ENCODE assay signal across 21 cellular contexts in genomic region chr17:61454932-61455753, GRCh38. TPM values are rescaled to one million over a fixed set of nuclear protein-coding genes. Genes with fewer than 3 reads are reported as not detected.
DNase-seq lines count a peak whose midpoint lies in the region; ATAC-seq, FAIRE-seq and TF ChIP-seq lines count a peak whose summit lies in the region.
"Had no signal": no experiment of that assay in that cellular context is flagged by ENCODE, and none has a peak within 500 bp of the region (broad histone marks: within the 10 kb centered on the region; RNA-seq: fewer than 3 reads in every experiment).

No MANE protein-coding gene starts in this region.

- H3K4me2 ChIP-seq in H1 (ENCODE audit: insufficient read depth in 1 of 2, low read depth in 2 of 2, low read length in 2 of 2), result peak overlapping the region; percentile 26 to 52; a peak in 3 of 4 replicates
- peak overlapping the region; percentile 35 for H3K4me2 ChIP-seq in mesendoderm (ENCODE audit: low read length)

- no peaks in the 10 kb centered on the region for H3K9me3 Mint-ChIP-seq in activated naive CD8-positive, alpha-beta T cell (ENCODE audit: low read depth)
- H3K9me3 Mint-ChIP-seq in activated naive CD8-positive, alpha-beta T cell treated with anti-CD3 and anti-CD28 coated beads, Interleukin-2, amount 50 U/mL, for 24 hours, result no peaks in the 10 kb centered on the region
- no peaks in the 10 kb centered on the region for H3K9me3 Mint-ChIP-seq in type B pancreatic cell
- H3K9me3 Mint-ChIP-seq: activated naive CD4-positive, alpha-beta T cell treated with anti-CD3 and anti-CD28 coated beads, Interleukin-2, amount 50 U/mL, for 72 hours had no signal

- no peaks in the 10 kb centered on the region for H3K79me2 ChIP-seq in H1 (ENCODE audit: control insufficient read depth in 1 of 2, insufficient read depth in 2 of 2, low read length in 2 of 2)
- no peaks in the 10 kb centered on the region for H3K79me2 ChIP-seq in mesendoderm (ENCODE audit: control insufficient read depth, insufficient read depth, low read length)

- no peak overlapping the region for H3K27ac ChIP-seq in H1 (ENCODE audit: low read depth, low read length)
- H3K27ac ChIP-seq in mesendoderm (ENCODE audit: low read depth, low read length), result no peak overlapping the region
- no peak overlapping the region for H3K27ac ChIP-seq in testis
- H3K27ac ChIP-seq: breast epithelium, uterus had no signal

- H3K27me3 ChIP-seq in H1 (replicated peaks in 1 of 4; ENCODE audit: control insufficient read depth in 3 of 4, extremely low read depth in 1 of 4, insufficient read depth in 3 of 4, low read length in 3 of 4) (peaks cover 91 to 100% (median 97%) of the 10 kb centered on the region in 4 experiments), mesendoderm (ENCODE audit: insufficient read depth, low read length, poor library complexity) (peaks cover 71% of the 10 kb centered on the region), testis (peaks cover 7% of the 10 kb centered on the region)

- H3K4ac ChIP-seq in H1 (replicated peaks; ENCODE audit: insufficient read length, low read depth, low read length) (no peak overlapping the region), mesendoderm (ENCODE audit: low read depth, low read length) (no peak overlapping the region)

- DNase-seq in activated naive CD8-positive, alpha-beta T cell treated with anti-CD3 and anti-CD28 coated beads, Interleukin-2, amount 50 U/mL, for 24 hours, result no peak
- DNase-seq in H1 (ENCODE audit: low read depth in 1 of 2, low spot score in 2 of 2), result peak in 1 of 2 experiments; percentile 65
- DNase-seq in mesendoderm, result no peak
- peak; percentile 64 for DNase-seq in type B pancreatic cell (ENCODE audit: extremely low spot score, unreplicated experiment)
- no peak for DNase-seq in testis
- no peak for DNase-seq in effector CD8-positive, alpha-beta T cell (lab: John Stamatoyannopoulos, UW)
- DNase-seq: activated CD4-positive, CD25-positive, alpha-beta regulatory T cell treated with anti-CD3 and anti-CD28 coated beads, Interleukin-2, amount 50 U/mL, for 72 hours; COR-L47; GDM1; hippocampal formation; KG1; left ventricle myocardium superior; NCI-H1105 treated with DMSO at 0.1 percent for 48 hours; small intestine; T-helper 17 cell; uterus had no signal

- H3K27ac Mint-ChIP-seq in activated naive CD8-positive, alpha-beta T cell, result no peak overlapping the region
- H3K27ac Mint-ChIP-seq in activated naive CD8-positive, alpha-beta T cell treated with anti-CD3 and anti-CD28 coated beads, Interleukin-2, amount 50 U/mL, for 24 hours, result no peak overlapping the region
- H3K27ac Mint-ChIP-seq in type B pancreatic cell, result no peak overlapping the region
- H3K27ac Mint-ChIP-seq: activated naive CD4-positive, alpha-beta T cell treated with anti-CD3 and anti-CD28 coated beads, Interleukin-2, amount 50 U/mL, for 72 hours; T-helper 17 cell had no signal

- no peak overlapping the region for H3K9ac ChIP-seq in H1 (replicated peaks in 1 of 4; ENCODE audit: extremely low read depth in 1 of 4, low read depth in 3 of 4, low read length in 3 of 4)
- no peak overlapping the region for H3K9ac ChIP-seq in mesendoderm (ENCODE audit: low read length)

- no peak for FAIRE-seq in H1 (lab: Jason Lieb, UNC)
- FAIRE-seq: small intestine had no signal

- no peak for TF ChIP-seq EP300 in H1 (IDR thresholded peaks at IDR 0.05; ENCODE audit: borderline replicate concordance in 1 of 2, low read depth in 2 of 2, low read length in 2 of 2)

- TF ChIP-seq RAD21 in H1 (IDR thresholded peaks at IDR 0.05 in 1 of 2, conservative IDR thresholded peaks at IDR 0.05 in 1 of 2; ENCODE audit: low read depth in 2 of 2, low read length in 2 of 2), result no peak

- peaks cover 55% of the 10 kb centered on the region for H3K27me3 Mint-ChIP-seq in activated naive CD8-positive, alpha-beta T cell
- H3K27me3 Mint-ChIP-seq in activated naive CD8-positive, alpha-beta T cell treated with anti-CD3 and anti-CD28 coated beads, Interleukin-2, amount 50 U/mL, for 24 hours, result peaks cover 80% of the 10 kb centered on the region
- H3K27me3 Mint-ChIP-seq in type B pancreatic cell, result peaks cover 86% of the 10 kb centered on the region

- H3K4me3 ChIP-seq in H1 (ENCODE audit: extremely low read depth in 1 of 4, insufficient read depth in 2 of 4, low read depth in 3 of 4, low read length in 4 of 4) (peak overlapping the region in 1 of 4 experiments; percentile 28; a peak in 3 of 8 replicates), mesendoderm (ENCODE audit: low read length) (no peak overlapping the region), testis (no peak overlapping the region)
- H3K4me3 ChIP-seq: uterus had no signal

- WGBS in H1 (ENCODE audit: extremely low coverage in 1 of 2, insufficient coverage in 1 of 2, insufficient read length in 1 of 2, insufficient replicate concordance in 2 of 2, low coverage in 1 of 2, low lambda C conversion rate in 2 of 2, missing lambda C conversion rate in 1 of 2), 2 experiments, result 8% methylated on average over 42 of the region's 43 CpGs; no CpG with 5 or more reads in 1 of the 2 experiments
- no CpG with 5 or more reads among the region's 43 CpGs for WGBS in mesendoderm (ENCODE audit: extremely low coverage, insufficient coverage, low lambda C conversion rate)
- 43 to 56% methylated on average over 24 to 43 of the region's 43 CpGs for WGBS in testis, 2 donors

- H4K8ac ChIP-seq in H1 (ENCODE audit: extremely low read depth, insufficient read depth, low read length) (no peak overlapping the region; the same call in 1 of the 2 replicates), mesendoderm (ENCODE audit: low read depth, low read length) (no peak overlapping the region)

- H3K36me3 Mint-ChIP-seq in activated naive CD8-positive, alpha-beta T cell, result peaks cover 3% of the 10 kb centered on the region
- H3K36me3 Mint-ChIP-seq in activated naive CD8-positive, alpha-beta T cell treated with anti-CD3 and anti-CD28 coated beads, Interleukin-2, amount 50 U/mL, for 24 hours (ENCODE audit: low read depth), result no peaks in the 10 kb centered on the region
- H3K36me3 Mint-ChIP-seq in type B pancreatic cell, result no peaks in the 10 kb centered on the region

- H3K23ac ChIP-seq in H1 (ENCODE audit: insufficient read length), result no peak overlapping the region
- no peak overlapping the region for H3K23ac ChIP-seq in mesendoderm (ENCODE audit: low read length)

- no peak overlapping the region for H4K5ac ChIP-seq in H1 (ENCODE audit: insufficient read length, low read depth, low read length)
- no peak overlapping the region for H4K5ac ChIP-seq in mesendoderm (ENCODE audit: low read length)

- H3K18ac ChIP-seq in H1 (ENCODE audit: extremely low read depth, low read length) (0 out of 2 replicates have a peak overlapping the region, but pooled peaks have one; percentile 27), mesendoderm (ENCODE audit: low read length) (no peak overlapping the region)

- H3K23me2 ChIP-seq in H1 (ENCODE audit: low read depth, low read length), result peaks cover 4% of the 10 kb centered on the region; the same call in 1 of the 2 replicates

- TF ChIP-seq POLR2A in H1 (IDR thresholded peaks at IDR 0.05; ENCODE audit: control extremely low read depth in 1 of 2, low read depth in 2 of 2, low read length in 2 of 2) (no peak), testis (IDR thresholded peaks at IDR 0.05) (no peak)

- intact Hi-C loops in testis (cut with DNase I; ENCODE audit: low total_unique reads), result no loop called here

- TF ChIP-seq CTCF in H1 (IDR thresholded peaks at IDR 0.05; ENCODE audit: control extremely low read depth in 1 of 3, insufficient read depth in 1 of 3, low read depth in 1 of 3, low read length in 3 of 3) (no peak), type B pancreatic cell (conservative IDR thresholded peaks at IDR 0.05) (no peak), testis (IDR thresholded peaks at IDR 0.05) (no peak)

- H2AFZ ChIP-seq in H1 (ENCODE audit: low read length), result no peak overlapping the region

- no peak for ATAC-seq in activated naive CD8-positive, alpha-beta T cell treated with anti-CD3 and anti-CD28 coated beads, Interleukin-2, amount 50 U/mL, for 24 hours
- ATAC-seq in HG02763 (IDR thresholded peaks at IDR 0.05; ENCODE audit: unreplicated experiment), result no peak
- ATAC-seq: left ventricle myocardium superior, T-helper 17 cell had no signal

- H3K9me3 ChIP-seq in H1 (ENCODE audit: insufficient read depth in 2 of 2, low read depth in 1 of 2, low read length in 1 of 2) (peaks cover 0 to 4% of the 10 kb centered on the region in 2 experiments; a peak in 1 of 4 replicates), testis (no peaks in the 10 kb centered on the region)
- H3K9me3 ChIP-seq: uterus had no signal

- 0 out of 2 replicates have a peak overlapping the region, but pooled peaks have one; percentile 28 for H2BK20ac ChIP-seq in H1 (ENCODE audit: low read length)

- POLR2A ChIA-PET in H1 (lab: Charles Lee; ENCODE audit: partially characterized antibody), result interaction anchor here (1.3 to 1.6 kb wide), 3 partner anchors 9 to 51 kb away, joined by 4 to 5 read pairs (median 4); no protein-coding TSS in a partner anchor

- H3K4me1 ChIP-seq in H1 (replicated peaks in 1 of 4; ENCODE audit: control insufficient read depth in 3 of 4, insufficient read depth in 4 of 4, low read length in 3 of 4), result peaks cover 2 to 36% (median 13%) of the 10 kb centered on the region in 4 experiments; a peak in 6 of 7 replicates
- peaks cover 7% of the 10 kb centered on the region for H3K4me1 ChIP-seq in mesendoderm (ENCODE audit: control insufficient read depth, low read depth, low read length)
- H3K4me1 ChIP-seq in testis, result peaks cover 7% of the 10 kb centered on the region

- peak overlapping the region; percentile 17 for H3K4me3 Mint-ChIP-seq in activated naive CD8-positive, alpha-beta T cell
- H3K4me3 Mint-ChIP-seq in activated naive CD8-positive, alpha-beta T cell treated with anti-CD3 and anti-CD28 coated beads, Interleukin-2, amount 50 U/mL, for 24 hours, result no peak overlapping the region
- peak overlapping the region; percentile 72 for H3K4me3 Mint-ChIP-seq in type B pancreatic cell

- no peak overlapping the region for H4K91ac ChIP-seq in H1 (replicated peaks; ENCODE audit: insufficient read length, low read length)

- no peak overlapping the region for H3K56ac ChIP-seq in H1 (replicated peaks; ENCODE audit: insufficient read length, low read depth, low read length)
- H3K56ac ChIP-seq in mesendoderm (ENCODE audit: low read length), result peak overlapping the region; percentile 58

- CTCF ChIA-PET in H1 (lab: Charles Lee; ENCODE audit: partially characterized antibody), result interaction anchor here (0.6 to 11.6 kb wide), 12 partner anchors 8 to 124 kb away, joined by 3 to 136 read pairs (median 4); no protein-coding TSS in a partner anchor

- H3K79me1 ChIP-seq in H1 (ENCODE audit: low read depth, low read length), result no peaks in the 10 kb centered on the region
- H3K79me1 ChIP-seq in mesendoderm (ENCODE audit: low read length), result no peaks in the 10 kb centered on the region

- no peak overlapping the region for H3K14ac ChIP-seq in H1 (ENCODE audit: insufficient read length)

- no peak overlapping the region for H2BK5ac ChIP-seq in H1 (ENCODE audit: low read depth, low read length)
- no peak overlapping the region for H2BK5ac ChIP-seq in mesendoderm (ENCODE audit: low read length)

- H2AK5ac ChIP-seq in H1 (ENCODE audit: low read depth, low read length) (peak overlapping the region; percentile 61; the same call in 1 of the 2 replicates), mesendoderm (ENCODE audit: low read length) (peak overlapping the region; percentile 18)

- peaks cover 43% of the 10 kb centered on the region for H3K4me1 Mint-ChIP-seq in activated naive CD8-positive, alpha-beta T cell (ENCODE audit: low read depth)
- H3K4me1 Mint-ChIP-seq in activated naive CD8-positive, alpha-beta T cell treated with anti-CD3 and anti-CD28 coated beads, Interleukin-2, amount 50 U/mL, for 24 hours, result peaks cover 27% of the 10 kb centered on the region
- H3K4me1 Mint-ChIP-seq in type B pancreatic cell (ENCODE audit: unreplicated experiment), result peaks cover 14% of the 10 kb centered on the region

- H2BK120ac ChIP-seq in H1 (replicated peaks; ENCODE audit: low read depth, low read length) (no peak overlapping the region), mesendoderm (ENCODE audit: low read depth, low read length) (no peak overlapping the region)

- H4K20me1 ChIP-seq in H1 (replicated peaks in 1 of 2; ENCODE audit: control insufficient read depth in 1 of 2, insufficient read depth in 2 of 2, low read length in 2 of 2), result peaks cover 27 to 30% of the 10 kb centered on the region in 2 experiments

- H2BK15ac ChIP-seq in H1 (ENCODE audit: low read length), result peak overlapping the region; percentile 96
- no peak overlapping the region for H2BK15ac ChIP-seq in mesendoderm (replicated peaks; ENCODE audit: low read depth)

- peak overlapping the region; percentile 68; the same call in 1 of the 2 replicates for H2BK12ac ChIP-seq in H1 (ENCODE audit: low read depth, low read length)

- H3K36me3 ChIP-seq in H1 (ENCODE audit: control insufficient read depth in 2 of 4, insufficient read depth in 4 of 4, low read length in 3 of 4) (peaks cover 0 to 22% (median 0%) of the 10 kb centered on the region in 4 experiments; a peak in 1 of 8 replicates), mesendoderm (ENCODE audit: control insufficient read depth, insufficient read depth, low read length) (no peaks in the 10 kb centered on the region), testis (ENCODE audit: low read depth, missing control alignments) (no peaks in the 10 kb centered on the region)
- H3K36me3 ChIP-seq: breast epithelium, uterus had no signal

RNA-seq across cellular contexts. Expression of gene TBX4, which starts 2.9 kb away (rescaled TPM):
- not detected in 2 replicates for total RNA-seq in H1 (2021; fragmentation: NEBNext Ultra II Directional; extraction: Animal tissue kit (Norgen Biotek cat#: 25700))
- polyA plus RNA-seq in H1 (2011; rRNA removed) (0.02 TPM in 1 of 2 replicates, not detected in the other), testis (ENCODE audit: insufficient read depth, low read depth, low replicate concordance) (3.2 TPM)
- polyA plus RNA-seq in H1 (2011; cell fraction: cytosol; rRNA removed), result not detected
- not detected for polyA plus RNA-seq in H1 (2011; cell fraction: nucleus; rRNA removed)
- polyA plus RNA-seq in H1 (2012, experiment 1 of 2), result 0.15 to 0.34 TPM in 2 of 4 replicates, not detected in the others
- polyA plus RNA-seq in H1 (2012, experiment 2 of 2), result 0.04 TPM
- not detected for polyA plus RNA-seq in H1 (2013, experiment 1 of 2)
- 0.02 TPM for polyA plus RNA-seq in H1 (2013, experiment 2 of 2)
- not detected in 2 replicates for polyA minus RNA-seq in H1 (2011; rRNA and poly(A)+ RNA removed)
- polyA minus RNA-seq in H1 (2011; cell fraction: cytosol; rRNA and poly(A)+ RNA removed), result not detected
- polyA minus RNA-seq in H1 (2011; cell fraction: nucleus; rRNA and poly(A)+ RNA removed), result not detected
- 0.06 TPM for polyA plus RNA-seq in mesendoderm (2013, experiment 1 of 2)
- polyA plus RNA-seq in mesendoderm (2013, experiment 2 of 2), result 0.13 TPM
- total RNA-seq in type B pancreatic cell (ENCODE audit: low replicate concordance) (0.45 and 1.8 TPM in 2 replicates), testis (1 to 10 TPM; 1.5 to 1.7 TPM)
- total RNA-seq: activated naive CD4-positive, alpha-beta T cell treated with anti-CD3 and anti-CD28 coated beads, Interleukin-2, amount 50 U/mL, for 72 hours; left ventricle myocardium superior; osteocyte; T-helper 17 cell; uterus had no signal
- polyA plus RNA-seq: small intestine had no signal

RNA-seq across cellular contexts. Expression of gene TBX2, which starts 55.5 kb away (rescaled TPM):
- not detected in 2 replicates for total RNA-seq in H1 (2021; fragmentation: NEBNext Ultra II Directional; extraction: Animal tissue kit (Norgen Biotek cat#: 25700))
- polyA plus RNA-seq in H1 (2011; rRNA removed), result 0.02 TPM in 1 of 2 replicates, not detected in the other
- not detected for polyA plus RNA-seq in H1 (2011; cell fraction: cytosol; rRNA removed)
- not detected for polyA plus RNA-seq in H1 (2011; cell fraction: nucleus; rRNA removed)
- 0.09 TPM in 1 of 4 replicates, not detected in the others for polyA plus RNA-seq in H1 (2012, experiment 1 of 2)
- polyA plus RNA-seq in H1 (2012, experiment 2 of 2), result not detected
- polyA plus RNA-seq in H1 (2013, experiment 1 of 2), result not detected
- polyA plus RNA-seq in H1 (2013, experiment 2 of 2), result not detected
- polyA minus RNA-seq in H1 (2011; rRNA and poly(A)+ RNA removed), result not detected in 2 replicates
- not detected for polyA minus RNA-seq in H1 (2011; cell fraction: cytosol; rRNA and poly(A)+ RNA removed)
- polyA minus RNA-seq in H1 (2011; cell fraction: nucleus; rRNA and poly(A)+ RNA removed), result not detected
- 0.01 TPM for polyA plus RNA-seq in mesendoderm (2013, experiment 1 of 2)
- 0.01 TPM for polyA plus RNA-seq in mesendoderm (2013, experiment 2 of 2)
- 8.7 and 55.9 TPM in 2 replicates for total RNA-seq in type B pancreatic cell (ENCODE audit: low replicate concordance)
- total RNA-seq in testis, result 10 to 100 TPM; 20.1 to 29.6 TPM
- polyA plus RNA-seq in testis (ENCODE audit: insufficient read depth, low read depth, low replicate concordance), result 14.8 TPM
- total RNA-seq: activated naive CD4-positive, alpha-beta T cell treated with anti-CD3 and anti-CD28 coated beads, Interleukin-2, amount 50 U/mL, for 72 hours had no signal
